Comparison of ENCODE assay signal across 23 cellular contexts in the genomic region with DNA sequence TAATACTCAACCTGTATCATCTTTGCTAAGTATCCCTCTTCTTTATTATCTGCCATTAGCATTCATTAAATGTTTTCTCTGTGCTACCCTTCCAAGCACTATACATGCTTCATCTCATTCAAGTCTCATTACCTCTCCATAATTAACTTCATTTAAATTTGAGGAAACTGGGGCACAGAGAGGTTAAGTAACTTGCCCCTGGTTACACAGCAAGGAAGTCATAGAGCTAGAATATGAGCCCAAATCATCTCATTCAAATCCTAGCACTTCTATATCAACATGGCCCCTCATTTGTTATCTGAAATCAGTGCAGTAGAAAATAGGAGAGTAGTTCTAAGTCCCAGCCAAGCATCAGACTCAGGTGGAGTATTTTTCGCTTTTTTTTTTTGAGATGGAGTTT.
"Had no signal": no experiment of that assay in that cellular context is flagged by ENCODE, and none has a peak within 500 bp of the region (broad histone marks: within the 10 kb centered on the region; RNA-seq: fewer than 3 reads in every experiment).

No MANE protein-coding gene starts in this region.

- H3K9me3 ChIP-seq: heart left ventricle, ovary, suprapubic skin, tibial artery, upper lobe of right lung, vagina had no signal

- H3K4me3 Mint-ChIP-seq: natural killer cell treated with Interleukin-12 subunit alpha and Interleukin-12 subunit beta and Interleukin-15 and Interleukin-18, amount 100 ng/mL, for 72 hours; neural progenitor cell; stimulated activated effector memory CD8-positive, alpha-beta T cell treated with anti-CD3 and anti-CD28 coated beads, Interleukin-12 subunit alpha, Interleukin-12 subunit beta, amount 100 ng/mL, for 72 hours had no signal

- H3K4me3 ChIP-seq: dorsolateral prefrontal cortex, heart left ventricle, lung, neural progenitor cell, ovary, suprapubic skin, tibial artery, upper lobe of right lung, vagina had no signal

- H3K36me3 ChIP-seq: neural progenitor cell, ovary had no signal

- H3K27me3 Mint-ChIP-seq: natural killer cell treated with Interleukin-12 subunit alpha and Interleukin-12 subunit beta and Interleukin-15 and Interleukin-18, amount 100 ng/mL, for 72 hours had no signal

- H2AFZ ChIP-seq: neural progenitor cell had no signal

- H3K27ac ChIP-seq: dorsolateral prefrontal cortex, neural progenitor cell, ovary, suprapubic skin, tibial artery, upper lobe of right lung, vagina had no signal

- H3K27me3 ChIP-seq: dorsolateral prefrontal cortex, heart left ventricle, neural progenitor cell, ovary, suprapubic skin, tibial artery, upper lobe of right lung, vagina had no signal

- DNase-seq: dorsolateral prefrontal cortex; effector CD8-positive, alpha-beta T cell; foreskin melanocyte; heart left ventricle; hippocampal formation; left colon; left ventricle myocardium superior; mesenchymal stem cell; midbrain; nucleus accumbens; ovary; right cardiac atrium; stimulated activated CD4-positive, alpha-beta T cell treated with anti-CD3 and anti-CD28 coated beads, Interleukin-4, amount 100 ng/mL, for 1 hour; stimulated activated CD8-positive, alpha-beta memory T cell treated with anti-CD3 and anti-CD28 coated beads, Interleukin-4, amount 100 ng/mL, for 48 hours; stimulated activated naive CD8-positive, alpha-beta T cell treated with anti-CD3 and anti-CD28 coated beads, Interleukin-15, Interleukin-2, amounts not matched to agents 100 U/mL and 50 U/mL, for 24 hours; tibial artery; upper lobe of right lung had no signal

- ATAC-seq: left colon; natural killer cell treated with Interleukin-12 subunit alpha and Interleukin-12 subunit beta and Interleukin-15 and Interleukin-18, amount 100 ng/mL, for 72 hours; right cardiac atrium; stimulated activated effector memory CD8-positive, alpha-beta T cell treated with anti-CD3 and anti-CD28 coated beads, Interleukin-12 subunit alpha, Interleukin-12 subunit beta, amount 100 ng/mL, for 72 hours; stimulated activated naive CD8-positive, alpha-beta T cell treated with anti-CD3 and anti-CD28 coated beads, Interleukin-15, Interleukin-2, amounts not matched to agents 100 U/mL and 50 U/mL, for 24 hours; upper lobe of right lung had no signal

- H3K4me2 ChIP-seq: neural progenitor cell had no signal

- H3K27ac Mint-ChIP-seq: natural killer cell treated with Interleukin-12 subunit alpha and Interleukin-12 subunit beta and Interleukin-15 and Interleukin-18, amount 100 ng/mL, for 72 hours; neural progenitor cell; stimulated activated effector memory CD8-positive, alpha-beta T cell treated with anti-CD3 and anti-CD28 coated beads, Interleukin-12 subunit alpha, Interleukin-12 subunit beta, amount 100 ng/mL, for 72 hours had no signal

- H3K9me3 Mint-ChIP-seq: natural killer cell treated with Interleukin-12 subunit alpha and Interleukin-12 subunit beta and Interleukin-15 and Interleukin-18, amount 100 ng/mL, for 72 hours; neural progenitor cell; stimulated activated effector memory CD8-positive, alpha-beta T cell treated with anti-CD3 and anti-CD28 coated beads, Interleukin-12 subunit alpha, Interleukin-12 subunit beta, amount 100 ng/mL, for 72 hours had no signal
